Comparison of ENCODE assay signal across 8 cellular contexts in the genomic region with DNA sequence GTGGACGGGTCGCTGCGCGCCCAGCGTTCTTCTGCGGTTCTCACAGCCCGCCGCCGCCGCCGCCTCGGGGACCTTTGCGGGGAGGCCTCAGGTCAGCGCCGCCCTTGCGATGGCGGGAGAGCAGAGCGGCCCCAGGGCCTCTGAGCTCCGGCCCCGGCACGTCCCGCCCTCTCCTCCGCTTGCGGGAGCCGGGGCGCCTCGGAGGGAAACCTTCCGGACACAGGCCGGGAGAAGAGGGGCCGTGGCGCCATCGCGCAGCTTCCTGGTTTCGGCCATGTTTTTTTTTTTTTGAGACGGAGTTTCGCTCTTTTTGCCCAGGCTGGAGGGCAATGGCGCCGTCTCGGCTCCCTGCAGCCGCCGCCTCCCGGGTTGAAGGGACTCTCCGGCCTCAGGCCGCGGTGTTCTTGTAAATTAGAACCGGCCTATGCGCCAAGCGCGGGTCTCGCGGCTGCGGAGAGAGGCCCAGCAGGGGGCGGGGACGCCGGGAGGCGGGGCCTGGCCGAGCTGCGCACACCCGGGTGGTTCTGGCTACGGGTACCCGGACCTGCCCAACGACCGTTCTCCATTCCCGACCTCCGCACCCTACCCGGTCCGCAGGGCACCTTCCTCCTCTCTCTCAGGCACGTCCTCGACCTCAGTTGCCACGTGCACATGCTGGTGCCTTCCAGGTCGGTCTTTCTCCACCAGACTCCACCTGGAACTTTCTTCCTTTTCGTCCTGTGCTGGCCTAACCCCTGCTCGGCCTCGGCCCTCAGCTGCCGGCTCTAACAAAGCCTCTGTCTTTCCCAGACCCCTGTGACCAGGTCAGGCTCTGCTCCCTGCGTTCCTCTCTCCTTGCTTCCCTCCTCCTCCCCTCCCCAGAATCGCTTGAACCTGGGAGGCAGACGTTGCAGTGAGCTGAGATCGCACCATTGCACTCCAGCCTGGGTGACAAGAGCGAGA. TPM values are rescaled to one million over a fixed set of nuclear protein-coding genes. Genes with fewer than 3 reads are reported as not detected.
DNase-seq lines count a peak whose midpoint lies in the region; ATAC-seq lines count a peak whose summit lies in the region.

No MANE protein-coding gene starts in this region.

- peak; percentile 96 for DNase-seq in AG20443 (ENCODE audit: low spot score)
- DNase-seq in NCI-H460 (ENCODE audit: extremely low read depth, low read depth), result peak; percentile 54
- DNase-seq in activated CD8-positive, alpha-beta memory T cell treated with anti-CD3 and anti-CD28 coated beads for 24 hours, result peak; percentile 93
- peak; percentile 62 for DNase-seq in effector CD4-positive, alpha-beta T cell
- DNase-seq in memory B cell (ENCODE audit: low spot score in 2 of 2), result peak; percentile 71 to 81
- peak; percentile 58 for DNase-seq in stimulated activated CD8-positive, alpha-beta memory T cell treated with anti-CD3 and anti-CD28 coated beads, Interleukin-12 subunit alpha, Interleukin-12 subunit beta, amount 100 ng/mL, for 24 hours (ENCODE audit: extremely low read depth)

- peak; percentile 68 for ATAC-seq in GM18867 (IDR thresholded peaks at IDR 0.05; ENCODE audit: unreplicated experiment)
- ATAC-seq in HG03066 (IDR thresholded peaks at IDR 0.05; ENCODE audit: low read depth, unreplicated experiment), result peak; percentile 72
- peak; percentile 65 for ATAC-seq in memory B cell (ENCODE audit: low read depth)

- H3K4me3 Mint-ChIP-seq in memory B cell, result peak overlapping the region; percentile 100

- H3K36me3 Mint-ChIP-seq in memory B cell, result peaks cover 26% of the 10 kb centered on the region

- H3K27me3 Mint-ChIP-seq in memory B cell, result no peaks in the 10 kb centered on the region

- H3K9me3 Mint-ChIP-seq in memory B cell, result peaks cover 3% of the 10 kb centered on the region

- H3K4me1 Mint-ChIP-seq in memory B cell, result peaks cover 34% of the 10 kb centered on the region

- peak overlapping the region; percentile 99 for H3K27ac Mint-ChIP-seq in memory B cell

RNA-seq across cellular contexts. Expression of a gene that starts 28.8 kb away (rescaled TPM):
- total RNA-seq in NCI-H460 (2014; rRNA removed; shearing (Covaris generic)), result 52.9 and 56.5 TPM in 2 replicates
- polyA plus RNA-seq in NCI-H460 (2014; cell fraction: nucleus; rRNA removed), result 57.3 and 69.7 TPM in 2 replicates

RNA-seq across cellular contexts. Expression of a gene that starts 29.7 kb away (rescaled TPM):
- 38.7 and 44.1 TPM in 2 replicates for total RNA-seq in NCI-H460 (2014; rRNA removed; shearing (Covaris generic))
- polyA plus RNA-seq in NCI-H460 (2014; cell fraction: nucleus; rRNA removed), result 39.6 and 48.9 TPM in 2 replicates

Comparison
In these comparisons a context has a peak if more than half of its experiments do, and no peak if none do; other contexts are left out.
1. Peak in every context shown above with its lines: DNase-seq and ATAC-seq.